ENCODE assay signal across 28 cellular contexts in the genomic region with DNA sequence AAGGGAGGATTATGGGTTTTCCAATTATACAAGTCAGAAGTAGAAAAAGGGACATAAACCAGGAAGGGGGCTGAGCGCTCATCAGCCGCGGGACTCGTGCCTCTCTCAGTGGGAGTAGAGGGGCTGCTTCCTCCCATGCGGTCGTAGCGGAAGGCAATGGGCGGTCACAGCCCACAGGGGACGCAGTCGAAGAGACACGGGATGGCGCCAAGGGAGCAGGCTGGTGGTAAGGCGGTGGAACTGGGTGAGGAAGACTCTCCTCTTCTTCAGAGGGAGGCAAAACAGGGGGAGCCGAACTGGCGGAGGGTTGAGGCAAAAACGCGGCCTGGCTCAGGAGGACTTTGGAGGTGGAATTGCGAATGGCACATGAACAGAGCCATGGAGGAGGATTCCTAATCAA.
"Had no signal": no experiment of that assay in that cellular context is flagged by ENCODE, and none has a peak within 500 bp of the region (broad histone marks: within the 10 kb centered on the region; RNA-seq: fewer than 3 reads in every experiment).

No MANE protein-coding gene starts in this region.

- H3K9me3 Mint-ChIP-seq: activated naive CD4-positive, alpha-beta T cell treated with anti-CD3 and anti-CD28 coated beads, Interleukin-2, amount 50 U/mL, for 72 hours; activated naive CD8-positive, alpha-beta T cell treated with anti-CD3 and anti-CD28 coated beads, Interleukin-2, amount 50 U/mL, for 24 hours; central memory CD8-positive, alpha-beta T cell had no signal

- H3K27ac ChIP-seq: ascending aorta, body of pancreas, Peyer's patch, RWPE1, SJCRH30 had no signal

- H3K4me1 Mint-ChIP-seq: central memory CD8-positive, alpha-beta T cell had no signal

- H3K36me3 ChIP-seq: ascending aorta, Peyer's patch, SJCRH30 had no signal

- H3K27me3 ChIP-seq: ascending aorta, Peyer's patch had no signal

- H3K4me1 ChIP-seq: ascending aorta, body of pancreas, Peyer's patch, SJCRH30 had no signal

- H3K4me3 ChIP-seq: ascending aorta, body of pancreas, Peyer's patch, SJCRH30 had no signal

- H3K27ac Mint-ChIP-seq: activated CD8-positive, alpha-beta T cell treated with anti-CD3 and anti-CD28 coated beads, Interleukin-2, amount 10 ng/mL, durations not matched to agents 7 days and 5 days; activated naive CD4-positive, alpha-beta T cell treated with anti-CD3 and anti-CD28 coated beads, Interleukin-2, amount 50 U/mL, for 72 hours; activated naive CD8-positive, alpha-beta T cell treated with anti-CD3 and anti-CD28 coated beads, Interleukin-2, amount 50 U/mL, for 24 hours had no signal

- H3K4me3 Mint-ChIP-seq: activated CD8-positive, alpha-beta T cell treated with anti-CD3 and anti-CD28 coated beads, Interleukin-2, amount 10 ng/mL, durations not matched to agents 7 days and 5 days; activated naive CD8-positive, alpha-beta T cell treated with anti-CD3 and anti-CD28 coated beads, Interleukin-2, amount 50 U/mL, for 24 hours; central memory CD8-positive, alpha-beta T cell had no signal

- H3K9me3 ChIP-seq: ascending aorta, body of pancreas, Peyer's patch, SJCRH30, SK-N-SH had no signal

- ATAC-seq: activated CD4-positive, CD25-positive, alpha-beta regulatory T cell treated with anti-CD3 and anti-CD28 coated beads, Interleukin-2, amount 50 U/mL, for 24 hours; activated CD8-positive, alpha-beta T cell treated with anti-CD3 and anti-CD28 coated beads, Interleukin-2, amount 10 ng/mL, durations not matched to agents 7 days and 5 days; activated naive CD4-positive, alpha-beta T cell treated with anti-CD3 and anti-CD28 coated beads, Interleukin-2, amount 50 U/mL, for 72 hours; activated naive CD8-positive, alpha-beta T cell treated with anti-CD3 and anti-CD28 coated beads, Interleukin-2, amount 50 U/mL, for 24 hours; body of pancreas had no signal

- DNase-seq: activated CD4-positive, alpha-beta T cell treated with anti-CD3 and anti-CD28 coated beads for 4 hours; activated CD4-positive, alpha-beta T cell treated with anti-CD3 and anti-CD28 coated beads, Interleukin-2, amount 50 U/mL, for 4 hours; activated CD8-positive, alpha-beta memory T cell treated with anti-CD3 and anti-CD28 coated beads, Interleukin-2, amount 50 U/mL, for 48 hours; activated CD8-positive, alpha-beta T cell treated with anti-CD3 and anti-CD28 coated beads, Interleukin-2, amount 10 ng/mL, durations not matched to agents 7 days and 5 days; activated naive CD8-positive, alpha-beta T cell treated with anti-CD3 and anti-CD28 coated beads, Interleukin-2, amount 50 U/mL, for 24 hours; activated T-cell treated with anti-CD3 and anti-CD28 coated beads, Interleukin-2, amount 50 U/mL, for 1 hour; amniotic stem cell; body of pancreas; NCI-H1092; NCI-H1417; NCI-H1930; NCI-H2107; NCI-H2171 treated with DMSO at 0.1 percent for 48 hours; NCI-H226; NCI-H510A; NCI-H526 treated with DMSO at 0.1 percent for 48 hours; NK-92 treated with Interleukin-12 subunit alpha and Interleukin-12 subunit beta, amount 100 ng/mL, for 24 hours; OCI-M1; Peyer's patch; Right ventricle myocardium superior; SJCRH30; SK-N-SH; SW 1271 had no signal
